19 cellular contexts compared by ENCODE assay signal in genomic region chr2:1170241-1170640, GRCh38.
A peak's percentile ranks its signal among the peaks of the same experiment; 100 is the strongest.
DNase-seq lines count a peak whose midpoint lies in the region; ATAC-seq, FAIRE-seq and TF ChIP-seq lines count a peak whose summit lies in the region.
"Had no signal": no experiment of that assay in that cellular context is flagged by ENCODE, and none has a peak within 500 bp of the region (broad histone marks: within the 10 kb centered on the region; RNA-seq: fewer than 3 reads in every experiment).

No MANE protein-coding gene starts in this region.

- 55 to 76% methylated on average over 14 to 15 of the region's 15 CpGs for WGBS in upper lobe of left lung, 2 donors
- WGBS in right lobe of liver (ENCODE audit: insufficient coverage, low coverage, low lambda C conversion rate, missing lambda C conversion rate), result 42% methylated on average over 9 of the region's 15 CpGs

- H3K36me3 ChIP-seq in upper lobe of left lung (no peaks in the 10 kb centered on the region), right lobe of liver (no peaks in the 10 kb centered on the region)

- ATAC-seq in upper lobe of left lung (ENCODE audit: low FRiP score in 2 of 2) (no peak), right lobe of liver (no peak), GM19324 (IDR thresholded peaks at IDR 0.05; ENCODE audit: low FRiP score, unreplicated experiment) (no peak)

- peaks cover 9% of the 10 kb centered on the region for H3K4me1 Mint-ChIP-seq in neural crest cell

- peaks cover 2% of the 10 kb centered on the region for H3K9me3 Mint-ChIP-seq in neural crest cell

- H3K27me3 ChIP-seq in upper lobe of left lung (no peaks in the 10 kb centered on the region), right lobe of liver (no peaks in the 10 kb centered on the region)

- peaks cover 0 to 10% (median 3%) of the 10 kb centered on the region in 4 donors for H3K4me1 ChIP-seq in upper lobe of left lung
- no peaks in the 10 kb centered on the region for H3K4me1 ChIP-seq in right lobe of liver

- TF ChIP-seq CTCF in neural crest cell (conservative IDR thresholded peaks at IDR 0.05) (no peak), upper lobe of left lung (IDR thresholded peaks at IDR 0.05) (no peak), right lobe of liver (IDR thresholded peaks at IDR 0.05) (no peak)

- no peak for TF ChIP-seq EP300 in upper lobe of left lung (IDR thresholded peaks at IDR 0.05)

- TF ChIP-seq POLR2A in upper lobe of left lung (IDR thresholded peaks at IDR 0.05) (no peak), right lobe of liver (IDR thresholded peaks at IDR 0.05) (no peak)

- H3K9me3 ChIP-seq in upper lobe of left lung (no peaks in the 10 kb centered on the region), right lobe of liver (no peaks in the 10 kb centered on the region)

- FAIRE-seq in frontal cortex (lab: Jason Lieb, UNC), result no peak
- FAIRE-seq: GM12891 had no signal

- H3K27ac Mint-ChIP-seq in neural crest cell (ENCODE audit: unreplicated experiment), result peak overlapping the region; percentile 78
- H3K27ac Mint-ChIP-seq: CD4-positive, CD25-positive, alpha-beta regulatory T cell had no signal

- no peaks in the 10 kb centered on the region for H3K36me3 Mint-ChIP-seq in neural crest cell (ENCODE audit: low read depth)
- H3K36me3 Mint-ChIP-seq: CD4-positive, CD25-positive, alpha-beta regulatory T cell had no signal

- intact Hi-C loops in right lobe of liver (cut with DNase I), result no loop called here

- H3K4me3 ChIP-seq in upper lobe of left lung (no peak overlapping the region), right lobe of liver (no peak overlapping the region)
- H3K4me3 ChIP-seq: PC-9 had no signal

- H3K4me3 Mint-ChIP-seq in neural crest cell, result no peak overlapping the region
- H3K4me3 Mint-ChIP-seq: CD4-positive, CD25-positive, alpha-beta regulatory T cell had no signal

- peak; percentile 11 for DNase-seq in HT1080 (ENCODE audit: low read depth)
- DNase-seq in ecto neural progenitor cell (ENCODE audit: low spot score), result peak; percentile 29
- no peak for DNase-seq in neural crest cell (ENCODE audit: low read depth, low spot score)
- no peak for DNase-seq in upper lobe of left lung
- no peak for DNase-seq in right lobe of liver
- DNase-seq in frontal cortex (ENCODE audit: low spot score in 2 of 2), result no peak
- no peak for DNase-seq in OCI-M2 (lab: John Stamatoyannopoulos, UW; ENCODE audit: unreplicated experiment)
- DNase-seq: ACHN; AML-193; Calu3; CD4-positive, CD25-positive, alpha-beta regulatory T cell; DMS53; KG1; NCI-H1105 treated with DMSO at 0.1 percent for 48 hours; NCI-H1694; NCI-H510A; PC-9 had no signal

- H3K27me3 Mint-ChIP-seq in neural crest cell (ENCODE audit: low read depth), result no peaks in the 10 kb centered on the region
- H3K27me3 Mint-ChIP-seq: CD4-positive, CD25-positive, alpha-beta regulatory T cell had no signal

- peak overlapping the region; percentile 4 to 85 (median 32) for H3K27ac ChIP-seq in upper lobe of left lung
- H3K27ac ChIP-seq in right lobe of liver, result no peak overlapping the region
- H3K27ac ChIP-seq: PC-9 had no signal

Comparison
In these comparisons a context has a peak if more than half of its experiments do, and no peak if none do; other contexts are left out.
1. DNase-seq: peak in HT1080 (single experiment) and ecto neural progenitor cell (single experiment); none in neural crest cell (single experiment), upper lobe of left lung (0 of 2), right lobe of liver (0 of 3), frontal cortex (0 of 2) and OCI-M2 (single experiment).
2. H3K27ac ChIP-seq: peak in upper lobe of left lung (4 of 4); none in right lobe of liver (0 of 3).